8 cellular contexts compared by ENCODE assay signal in the genomic region with DNA sequence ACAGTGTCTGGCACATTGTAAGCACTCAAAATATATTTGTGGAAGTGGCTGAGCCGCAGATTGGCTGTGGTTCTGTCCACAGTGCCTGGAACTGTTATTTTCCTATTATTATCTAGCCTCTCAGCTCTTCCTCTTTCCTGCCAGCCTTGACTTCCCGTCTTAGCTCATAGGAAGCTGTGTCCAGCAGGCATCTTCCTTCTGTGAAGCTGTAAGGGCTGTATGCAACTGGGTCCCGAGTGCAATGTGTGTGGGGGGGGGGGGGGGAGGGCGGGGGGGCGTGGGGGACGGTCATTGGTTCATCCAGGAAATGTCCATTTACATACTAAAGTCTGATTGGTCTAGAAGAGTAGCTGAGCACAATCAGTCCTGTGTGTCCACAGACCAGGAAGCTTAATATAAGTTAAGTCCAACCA.
DNase-seq lines count a peak whose midpoint lies in the region; ATAC-seq and TF ChIP-seq lines count a peak whose summit lies in the region.

No MANE protein-coding gene starts in this region.

- H3K36me3 ChIP-seq in mucosa of descending colon (ENCODE audit: low read depth): no peaks in the 10 kb centered on the region

- CTCF ChIA-PET in HEK293T (lab: Yijun Ruan, JAX): no interaction called here

- ATAC-seq in mucosa of descending colon (peak; percentile 56), HG02588 (IDR thresholded peaks at IDR 0.05; ENCODE audit: unreplicated experiment) (no peak)

- TF ChIP-seq CTCF in coronary artery (IDR thresholded peaks at IDR 0.05) (no peak), mucosa of descending colon (IDR thresholded peaks at IDR 0.05) (no peak)

- POLR2A ChIA-PET in HEK293T (lab: Yijun Ruan, JAX): no interaction called here

- intact Hi-C loops in mucosa of descending colon (cut with DNase I, micrococcal nuclease): loop anchor here in 1 of 2 donors (10.0 kb wide), 1 partner anchor 115 kb away; no protein-coding TSS in a partner anchor

- peak overlapping the region; percentile 43 for H3K4me3 ChIP-seq in coronary artery
- no peak overlapping the region for H3K4me3 ChIP-seq in mucosa of descending colon

- DNase-seq in CD1c-positive myeloid dendritic cell (ENCODE audit: extremely low spot score) (peak; percentile 80), NCI-H460 (ENCODE audit: extremely low read depth, low read depth) (peak; percentile 2), coronary artery (ENCODE audit: low spot score) (peak; percentile 78), mucosa of descending colon (peak in 1 of 3 donors; percentile 9), HEK293T (ENCODE audit: extremely low spot score) (no peak), GM19240 (ENCODE audit: insufficient read length, low spot score) (no peak), 8988T (no peak)

- no peaks in the 10 kb centered on the region for H3K4me1 ChIP-seq in mucosa of descending colon (ENCODE audit: low read depth)

- no peaks in the 10 kb centered on the region for H3K9me3 ChIP-seq in mucosa of descending colon

- H3K27ac ChIP-seq in coronary artery: peak overlapping the region in 1 of 2 donors; percentile 11

TF ChIP-seq in HEK293T, 16 proteins besides CTCF, POLR2A, EP300 and RAD21:
- no peak for TF ChIP-seq SP1 (IDR thresholded peaks at IDR 0.05)
- no peak for TF ChIP-seq FOXK2 (IDR thresholded peaks at IDR 0.05)
- TF ChIP-seq, protein P1, sequence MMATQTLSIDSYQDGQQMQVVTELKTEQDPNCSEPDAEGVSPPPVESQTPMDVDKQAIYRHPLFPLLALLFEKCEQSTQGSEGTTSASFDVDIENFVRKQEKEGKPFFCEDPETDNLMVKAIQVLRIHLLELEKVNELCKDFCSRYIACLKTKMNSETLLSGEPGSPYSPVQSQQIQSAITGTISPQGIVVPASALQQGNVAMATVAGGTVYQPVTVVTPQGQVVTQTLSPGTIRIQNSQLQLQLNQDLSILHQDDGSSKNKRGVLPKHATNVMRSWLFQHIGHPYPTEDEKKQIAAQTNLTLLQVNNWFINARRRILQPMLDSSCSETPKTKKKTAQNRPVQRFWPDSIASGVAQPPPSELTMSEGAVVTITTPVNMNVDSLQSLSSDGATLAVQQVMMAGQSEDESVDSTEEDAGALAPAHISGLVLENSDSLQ (IDR thresholded peaks at IDR 0.05): no peak
- TF ChIP-seq TARDBP (IDR thresholded peaks at IDR 0.05): no peak
- TF ChIP-seq ZNF384 (IDR thresholded peaks at IDR 0.05): no peak
- no peak for TF ChIP-seq SUZ12 (IDR thresholded peaks at IDR 0.05)
- no peak for TF ChIP-seq LEF1 (IDR thresholded peaks at IDR 0.05; ENCODE audit: borderline replicate concordance)
- no peak for TF ChIP-seq ELF4 (IDR thresholded peaks at IDR 0.05)
- TF ChIP-seq ARNT (IDR thresholded peaks at IDR 0.05): no peak
- TF ChIP-seq CTBP1 (IDR thresholded peaks at IDR 0.05; ENCODE audit: borderline replicate concordance): no peak
- no peak for TF ChIP-seq FOXM1 (IDR thresholded peaks at IDR 0.05; ENCODE audit: borderline replicate concordance)
- TF ChIP-seq BHLHE40 (IDR thresholded peaks at IDR 0.05; ENCODE audit: borderline replicate concordance): no peak
- no peak for TF ChIP-seq HDGF (IDR thresholded peaks at IDR 0.05; ENCODE audit: borderline replicate concordance)
- TF ChIP-seq FOXA1 (IDR thresholded peaks at IDR 0.05): no peak
- no peak for TF ChIP-seq NFRKB (IDR thresholded peaks at IDR 0.05)
- no peak for TF ChIP-seq L3MBTL2 (conservative IDR thresholded peaks at IDR 0.05)

Comparison
In these comparisons a context has a peak if more than half of its experiments do, and no peak if none do; other contexts are left out.
1. DNase-seq: peak in CD1c-positive myeloid dendritic cell (single experiment), NCI-H460 (single experiment) and coronary artery (single experiment); none in HEK293T (single experiment), GM19240 (single experiment) and 8988T (single experiment).